8 cellular contexts compared by ENCODE assay signal in the genomic region with DNA sequence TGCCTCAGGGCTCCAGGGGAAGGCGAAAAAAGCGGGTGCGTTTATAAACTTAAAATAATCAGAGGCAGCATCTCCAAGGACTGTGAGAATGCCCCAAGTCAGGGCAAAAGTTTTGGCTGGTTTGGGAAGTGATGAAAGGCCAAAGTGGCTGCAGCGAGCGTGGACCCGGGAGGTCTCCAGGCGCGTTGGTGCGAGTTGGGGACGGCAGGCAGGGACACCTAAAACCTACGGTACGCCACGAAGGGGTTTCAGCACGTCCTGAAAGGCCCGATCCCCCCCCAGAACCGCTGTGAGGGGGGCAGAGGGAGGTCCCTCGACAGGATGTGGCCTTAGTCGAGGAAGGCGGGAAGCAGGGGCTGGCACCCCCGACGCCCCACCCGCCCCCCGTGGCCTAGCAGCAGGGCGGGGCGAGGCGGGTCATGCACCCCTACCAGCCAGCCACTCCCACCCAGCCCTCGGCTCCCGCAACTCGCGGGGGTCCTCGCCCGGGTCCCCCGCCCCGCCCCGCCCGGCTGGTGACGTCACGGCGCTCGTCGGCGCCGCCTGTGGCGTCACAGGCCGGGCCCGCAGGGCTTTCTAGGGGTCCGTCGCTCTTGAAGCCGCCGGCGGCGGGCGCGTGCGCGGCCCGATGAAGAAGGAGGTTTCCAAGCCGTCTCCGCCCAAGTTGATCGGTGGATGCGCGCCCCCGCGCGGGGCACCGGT. TPM values are rescaled to one million over a fixed set of nuclear protein-coding genes. Genes with fewer than 3 reads are reported as not detected.
DNase-seq lines count a peak whose midpoint lies in the region; ATAC-seq and TF ChIP-seq lines count a peak whose summit lies in the region.

A gene with protein sequence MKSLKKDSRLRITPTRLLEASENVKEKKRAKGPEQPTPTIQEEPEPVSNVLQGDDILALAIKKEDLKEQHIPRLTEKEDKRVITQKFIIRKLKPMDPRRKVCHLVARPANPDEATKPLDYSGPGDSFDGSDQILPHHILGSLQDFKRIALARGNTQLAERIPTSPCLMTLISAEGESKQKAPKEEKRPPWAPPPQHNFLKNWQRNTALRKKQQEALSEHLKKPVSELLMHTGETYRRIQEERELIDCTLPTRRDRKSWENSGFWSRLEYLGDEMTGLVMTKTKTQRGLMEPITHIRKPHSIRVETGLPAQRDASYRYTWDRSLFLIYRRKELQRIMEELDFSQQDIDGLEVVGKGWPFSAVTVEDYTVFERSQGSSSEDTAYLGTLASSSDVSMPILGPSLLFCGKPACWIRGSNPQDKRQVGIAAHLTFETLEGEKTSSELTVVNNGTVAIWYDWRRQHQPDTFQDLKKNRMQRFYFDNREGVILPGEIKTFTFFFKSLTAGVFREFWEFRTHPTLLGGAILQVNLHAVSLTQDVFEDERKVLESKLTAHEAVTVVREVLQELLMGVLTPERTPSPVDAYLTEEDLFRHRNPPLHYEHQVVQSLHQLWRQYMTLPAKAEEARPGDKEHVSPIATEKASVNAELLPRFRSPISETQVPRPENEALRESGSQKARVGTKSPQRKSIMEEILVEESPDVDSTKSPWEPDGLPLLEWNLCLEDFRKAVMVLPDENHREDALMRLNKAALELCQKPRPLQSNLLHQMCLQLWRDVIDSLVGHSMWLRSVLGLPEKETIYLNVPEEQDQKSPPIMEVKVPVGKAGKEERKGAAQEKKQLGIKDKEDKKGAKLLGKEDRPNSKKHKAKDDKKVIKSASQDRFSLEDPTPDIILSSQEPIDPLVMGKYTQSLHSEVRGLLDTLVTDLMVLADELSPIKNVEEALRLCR (plus strand): TSS at position 569 of the 702 bp plus-strand sequence. CDS start 236 bp downstream, outside the sequence.

- 9 to 24% (median 12%) methylated on average over 16 to 66 of the region's 66 CpGs for WGBS in stomach, 5 donors

- H3K27me3 Mint-ChIP-seq in CD8-positive, alpha-beta T cell (ENCODE audit: low read depth), result no peaks in the 10 kb centered on the region
- H3K27me3 Mint-ChIP-seq in neural progenitor cell (ENCODE audit: insufficient read depth, low read depth), result peaks cover 30% of the 10 kb centered on the region

- POLR2A ChIA-PET in CD8-positive, alpha-beta T cell (lab: Charles Lee), result interaction anchor here (1.0 kb wide), 1 partner anchor 29 kb away, joined by 3 read pairs; a partner anchor contains a TSS

- H3K36me3 Mint-ChIP-seq in CD8-positive, alpha-beta T cell, result no peaks in the 10 kb centered on the region
- no peaks in the 10 kb centered on the region for H3K36me3 Mint-ChIP-seq in neural progenitor cell

- CTCF ChIA-PET in CD8-positive, alpha-beta T cell (lab: Charles Lee), result interaction anchor here (1.6 kb wide), 1 partner anchor 145 kb away, joined by 4 read pairs; no protein-coding TSS in a partner anchor

- DNase-seq in CD8-positive, alpha-beta T cell, result peak; percentile 68 to 89 (median 74)
- DNase-seq in HFF-Myc (ENCODE audit: extremely low read depth, low read depth), result no peak
- peak; percentile 69 for DNase-seq in RPMI8226
- DNase-seq in activated naive CD4-positive, alpha-beta T cell (lab: John Stamatoyannopoulos, UW), result peak; percentile 27 to 60 (median 44)
- peak; percentile 32 for DNase-seq in foreskin melanocyte
- peak; percentile 96 for DNase-seq in neural progenitor cell (ENCODE audit: low spot score)
- peak; percentile 87 for DNase-seq in stomach

- H3K4me2 ChIP-seq in neural progenitor cell, result peak within 1 kb of the TSS; percentile 96

- H3K4me1 Mint-ChIP-seq in CD8-positive, alpha-beta T cell (ENCODE audit: low read depth), result peaks cover 43% of the 10 kb centered on the region
- peaks cover 51% of the 10 kb centered on the region for H3K4me1 Mint-ChIP-seq in neural progenitor cell

- no peaks in the 10 kb centered on the region for H3K27me3 ChIP-seq in CD8-positive, alpha-beta T cell (ENCODE audit: insufficient read depth, low read length)
- no peaks in the 10 kb centered on the region for H3K27me3 ChIP-seq in neural progenitor cell
- H3K27me3 ChIP-seq in stomach, result no peaks in the 10 kb centered on the region

- peak within 1 kb of the TSS; percentile 87 for H2AFZ ChIP-seq in neural progenitor cell (replicated peaks)

- H3F3A ChIP-seq in neural progenitor cell (ENCODE audit: low read depth), result peaks cover 25% of the 10 kb centered on the region

- no peaks in the 10 kb centered on the region for H3K36me3 ChIP-seq in CD8-positive, alpha-beta T cell (ENCODE audit: insufficient read depth, low read length)
- no peaks in the 10 kb centered on the region for H3K36me3 ChIP-seq in neural progenitor cell
- H3K36me3 ChIP-seq in stomach, result no peaks in the 10 kb centered on the region

- peaks cover 22% of the 10 kb centered on the region for H3K4me1 ChIP-seq in CD8-positive, alpha-beta T cell (ENCODE audit: insufficient read depth, low read length)
- H3K4me1 ChIP-seq in neural progenitor cell (peaks cover 8% of the 10 kb centered on the region), stomach (peaks cover 11 to 31% (median 18%) of the 10 kb centered on the region in 4 donors)

- intact Hi-C loops in CD8-positive, alpha-beta T cell (cut with DNase I, micrococcal nuclease), result loop anchor here (1.0 to 5.0 kb wide), 8 partner anchors 26 to 1146 kb away; a partner anchor contains a TSS
- intact Hi-C loops in stomach (cut with DNase I; ENCODE audit: low total_unique reads), result no loop called here

- peak within 1 kb of the TSS; percentile 56 for H3K27ac ChIP-seq in CD8-positive, alpha-beta T cell (ENCODE audit: low read depth, low read length)
- H3K27ac ChIP-seq in neural progenitor cell, result peak within 1 kb of the TSS; percentile 24
- peak within 1 kb of the TSS; percentile 37 to 89 (median 75) for H3K27ac ChIP-seq in stomach

- ATAC-seq in CD8-positive, alpha-beta T cell, result peak; percentile 73
- ATAC-seq in HG02870 (IDR thresholded peaks at IDR 0.05; ENCODE audit: unreplicated experiment), result no peak

- no peak for TF ChIP-seq EP300 in stomach (IDR thresholded peaks at IDR 0.05)

- H3K9me3 ChIP-seq in CD8-positive, alpha-beta T cell (ENCODE audit: low read length), result no peaks in the 10 kb centered on the region
- H3K9me3 ChIP-seq in neural progenitor cell (ENCODE audit: low read depth) (no peaks in the 10 kb centered on the region), stomach (no peaks in the 10 kb centered on the region)

- H3K9me3 Mint-ChIP-seq in CD8-positive, alpha-beta T cell, result no peaks in the 10 kb centered on the region
- no peaks in the 10 kb centered on the region for H3K9me3 Mint-ChIP-seq in neural progenitor cell

- H4K20me1 ChIP-seq in neural progenitor cell (ENCODE audit: low read depth), result no peaks in the 10 kb centered on the region

- no peak for TF ChIP-seq POLR2A in stomach (IDR thresholded peaks at IDR 0.05)

- no peak for TF ChIP-seq CTCF in CD8-positive, alpha-beta T cell (IDR thresholded peaks at IDR 0.05)
- TF ChIP-seq CTCF in HFF-Myc (IDR thresholded peaks at IDR 0.05; ENCODE audit: low read depth, low read length, missing control alignments) (no peak), neural progenitor cell (IDR thresholded peaks at IDR 0.05) (no peak), stomach (IDR thresholded peaks at IDR 0.05) (no peak)

- peak within 1 kb of the TSS; percentile 95 for H3K4me3 Mint-ChIP-seq in CD8-positive, alpha-beta T cell
- H3K4me3 Mint-ChIP-seq in neural progenitor cell, result peak within 1 kb of the TSS; percentile 83

- H3K4me3 ChIP-seq in CD8-positive, alpha-beta T cell (ENCODE audit: low read depth, low read length), result peak within 1 kb of the TSS; percentile 77
- peak within 1 kb of the TSS; percentile 44 for H3K4me3 ChIP-seq in HFF-Myc (replicated peaks; ENCODE audit: low read depth, low read length)
- H3K4me3 ChIP-seq in neural progenitor cell, result peak within 1 kb of the TSS; percentile 63
- H3K4me3 ChIP-seq in stomach, result peak within 1 kb of the TSS; percentile 57 to 63 (median 60)

- no peaks in the 10 kb centered on the region for H3K79me2 ChIP-seq in neural progenitor cell (ENCODE audit: low read depth)

- H3K9ac ChIP-seq in neural progenitor cell, result no peak within 1 kb of the TSS

- peak within 1 kb of the TSS; percentile 94 for H3K27ac Mint-ChIP-seq in CD8-positive, alpha-beta T cell
- no peak within 1 kb of the TSS for H3K27ac Mint-ChIP-seq in neural progenitor cell

RNA-seq across cellular contexts. Expression of the gene that starts here (rescaled TPM):
- total RNA-seq in CD8-positive, alpha-beta T cell, result 1 to 10 TPM; 3.4 to 3.5 TPM
- 3.5 and 3.8 TPM in 2 replicates for total RNA-seq in neural progenitor cell (ENCODE audit: low replicate concordance)
- 1 to 10 TPM in 3 of 5 donors, not detected in 2; 1.1 to 2.7 (median 2.6) TPM for total RNA-seq in stomach
- polyA plus RNA-seq in stomach, result under 1 TPM in 2 of 3 donors, not detected in 1; 0.25 to 0.31 TPM

Comparison
In these comparisons a context has a peak if more than half of its experiments do, and no peak if none do; other contexts are left out.
1. H3K27ac ChIP-seq: peak in every context shown above with its lines; median percentile 75 in stomach; 56 in CD8-positive, alpha-beta T cell; 24 in neural progenitor cell.